13 cellular contexts compared by ENCODE assay signal in genomic region chr17:75129576-75129975, GRCh38. TPM values are rescaled to one million over a fixed set of nuclear protein-coding genes. Genes with fewer than 3 reads are reported as not detected.
DNase-seq lines count a peak whose midpoint lies in the region; ATAC-seq, FAIRE-seq and TF ChIP-seq lines count a peak whose summit lies in the region.
"Had no signal": no experiment of that assay in that cellular context is flagged by ENCODE, and none has a peak within 500 bp of the region (broad histone marks: within the 10 kb centered on the region; RNA-seq: fewer than 3 reads in every experiment).

No MANE protein-coding gene starts in this region.

- peaks cover 24% of the 10 kb centered on the region for H3K79me2 ChIP-seq in Karpas-422 (ENCODE audit: low read length)
- peaks cover 21% of the 10 kb centered on the region for H3K79me2 ChIP-seq in GM12878 (ENCODE audit: control insufficient read depth, insufficient read depth, low read length)
- H3K79me2 ChIP-seq in osteoblast (ENCODE audit: insufficient read depth, low read length): peaks cover 4% of the 10 kb centered on the region

- H3K4me1 Mint-ChIP-seq in activated CD4-positive, alpha-beta T cell treated with anti-CD3 and anti-CD28 coated beads, Interleukin-2, amount 10 ng/mL, durations not matched to agents 24 days and 14 days: peaks cover 32% of the 10 kb centered on the region

- TF ChIP-seq RAD21 in GM12878 (IDR thresholded peaks at IDR 0.05; ENCODE audit: insufficient read depth, low read depth, low read length): no peak

- H4K20me1 ChIP-seq in Karpas-422 (ENCODE audit: insufficient read depth, low read depth, low read length): peaks cover 11% of the 10 kb centered on the region; the same call in 1 of the 2 replicates
- H4K20me1 ChIP-seq in GM12878 (ENCODE audit: control insufficient read depth, insufficient read depth): no peaks in the 10 kb centered on the region
- H4K20me1 ChIP-seq in osteoblast (ENCODE audit: insufficient read depth, low read length): peaks cover 4% of the 10 kb centered on the region

- H3K27me3 Mint-ChIP-seq in activated CD4-positive, alpha-beta T cell treated with anti-CD3 and anti-CD28 coated beads, Interleukin-2, amount 10 ng/mL, durations not matched to agents 24 days and 14 days: no peaks in the 10 kb centered on the region

- CTCF ChIA-PET in GM12878 (lab: Yijun Ruan, JAX): interaction anchor here (1.0 to 9.3 kb wide), 10 partner anchors 15 to 168 kb away, joined by 3 to 167 read pairs (median 5); no protein-coding TSS in a partner anchor

- POLR2A ChIA-PET in GM12878 (lab: Charles Lee): interaction anchor here (1.0 to 6.2 kb wide), 4 partner anchors 14 to 56 kb away, joined by 3 to 53 read pairs (median 7); partner anchors contain the start of gene ARMC7

- H3K36me3 Mint-ChIP-seq in activated CD4-positive, alpha-beta T cell treated with anti-CD3 and anti-CD28 coated beads, Interleukin-2, amount 10 ng/mL, durations not matched to agents 24 days and 14 days (ENCODE audit: low read depth): peaks cover 19% of the 10 kb centered on the region

- H2AFZ ChIP-seq in Karpas-422 (ENCODE audit: low read length) (no peak overlapping the region), GM12878 (ENCODE audit: control insufficient read depth, low read depth, low read length) (no peak overlapping the region), osteoblast (ENCODE audit: low read length) (no peak overlapping the region)

- no peaks in the 10 kb centered on the region for H3K27me3 ChIP-seq in Karpas-422 (ENCODE audit: low read length)
- no peaks in the 10 kb centered on the region for H3K27me3 ChIP-seq in GM12878 (replicated peaks in 1 of 2; ENCODE audit: control insufficient read depth in 2 of 2, insufficient read depth in 2 of 2, low read length in 1 of 2)
- H3K27me3 ChIP-seq in osteoblast (ENCODE audit: insufficient read depth, low read length): no peaks in the 10 kb centered on the region
- H3K27me3 ChIP-seq: esophagus muscularis mucosa had no signal

- SMC1A ChIA-PET in GM12878 (lab: Charles Lee; ENCODE audit: uncharacterized antibody, unreplicated experiment): interaction anchor here (0.7 to 6.1 kb wide), 3 partner anchors 14 to 42 kb away, joined by 3 to 77 read pairs (median 3); no protein-coding TSS in a partner anchor

- in situ Hi-C loops in GM12878 (cut with MboI): no loop called here

- peaks cover 36% of the 10 kb centered on the region for H3K4me1 ChIP-seq in Karpas-422 (ENCODE audit: low read length)
- peaks cover 24% of the 10 kb centered on the region for H3K4me1 ChIP-seq in GM12878 (ENCODE audit: control insufficient read depth, insufficient read depth, low read length)
- H3K4me1 ChIP-seq in osteoblast (ENCODE audit: insufficient read depth, low read length): peaks cover 7% of the 10 kb centered on the region

- H3K9me3 ChIP-seq in Karpas-422 (ENCODE audit: low read length) (no peaks in the 10 kb centered on the region), GM12878 (replicated peaks; ENCODE audit: control insufficient read depth, insufficient read depth, low read length) (no peaks in the 10 kb centered on the region), osteoblast (ENCODE audit: low read depth, low read length) (no peaks in the 10 kb centered on the region)
- H3K9me3 ChIP-seq: esophagus muscularis mucosa had no signal

- WGBS in GM12878 (ENCODE audit: insufficient coverage, insufficient replicate concordance, low lambda C conversion rate, missing lambda C conversion rate): 94% methylated on average over 9 of the region's 9 CpGs

- BruUV-seq in GM12878 (replicated peaks; lab: Mats Ljungman, UMichigan): no TSS peak

- TF ChIP-seq POLR2A in GM12878 (IDR thresholded peaks at IDR 0.05; ENCODE audit: low read depth, low read length): peak; percentile 61; the same call in 1 of the 2 replicates

- H3K9me3 Mint-ChIP-seq in activated CD4-positive, alpha-beta T cell treated with anti-CD3 and anti-CD28 coated beads, Interleukin-2, amount 10 ng/mL, durations not matched to agents 24 days and 14 days: no peaks in the 10 kb centered on the region

- no peaks in the 10 kb centered on the region for H3K9me2 ChIP-seq in Karpas-422 (replicated peaks; ENCODE audit: insufficient read depth, low read length)

- peak overlapping the region; percentile 60 for H3K4me3 Mint-ChIP-seq in activated CD4-positive, alpha-beta T cell treated with anti-CD3 and anti-CD28 coated beads, Interleukin-2, amount 10 ng/mL, durations not matched to agents 24 days and 14 days

- no peak for TF ChIP-seq EP300 in GM12878 (IDR thresholded peaks at IDR 0.05; ENCODE audit: borderline replicate concordance in 1 of 2, control insufficient read depth in 1 of 2, low read depth in 2 of 2, low read length in 2 of 2)

- no peak overlapping the region for H3K4me3 ChIP-seq in Karpas-422 (ENCODE audit: low read length)
- no peak overlapping the region for H3K4me3 ChIP-seq in GM12878
- H3K4me3 ChIP-seq in osteoblast (ENCODE audit: insufficient read depth, low read length): no peak overlapping the region

- peak overlapping the region; percentile 92 for H3K4me2 ChIP-seq in Karpas-422 (ENCODE audit: low read depth, low read length, poor library complexity, severe bottlenecking)
- H3K4me2 ChIP-seq in GM12878 (ENCODE audit: control insufficient read depth, insufficient read depth): peak overlapping the region; percentile 94; the same call in 1 of the 2 replicates
- H3K4me2 ChIP-seq in osteoblast (ENCODE audit: insufficient read depth, low read length): no peak overlapping the region

- no peak for FAIRE-seq in GM12878 (lab: Jason Lieb, UNC)

- H3K36me3 ChIP-seq in Karpas-422 (ENCODE audit: insufficient read depth, low read length): peaks cover 7% of the 10 kb centered on the region
- H3K36me3 ChIP-seq in GM12878 (ENCODE audit: control insufficient read depth in 2 of 2, insufficient read depth in 2 of 2, low read length in 1 of 2): peaks cover 3 to 4% of the 10 kb centered on the region in 2 experiments; a peak in 3 of 4 replicates
- H3K36me3 ChIP-seq in osteoblast (ENCODE audit: insufficient read depth, low read length): peaks cover 12% of the 10 kb centered on the region

- intact Hi-C loops in activated CD4-positive, alpha-beta T cell treated with anti-CD3 and anti-CD28 coated beads, Interleukin-2, amount 10 ng/mL, durations not matched to agents 24 days and 14 days (cut with micrococcal nuclease): no loop called here
- intact Hi-C loops in GM12878 (cut with micrococcal nuclease; ENCODE audit: unreplicated experiment): loop anchor here (5.0 kb wide), 1 partner anchor 167 kb away; no protein-coding TSS in a partner anchor

- no peak for DNase-seq in activated CD4-positive, alpha-beta T cell treated with anti-CD3 and anti-CD28 coated beads, Interleukin-2, amount 10 ng/mL, durations not matched to agents 24 days and 14 days
- no peak for DNase-seq in activated CD4-positive, alpha-beta T cell treated with anti-CD3 and anti-CD28 coated beads for 1 hour
- no peak for DNase-seq in Karpas-422
- no peak for DNase-seq in GM12878 (ENCODE audit: low read depth, low spot score)
- peak; percentile 34 for DNase-seq in osteoblast (ENCODE audit: insufficient read length, low spot score, missing footprints)
- DNase-seq: amygdala, cortex of kidney, NCI-H1436, trophoblast cell had no signal

- H3K9ac ChIP-seq in Karpas-422 (ENCODE audit: low read length) (no peak overlapping the region), GM12878 (ENCODE audit: control insufficient read depth, insufficient read depth, low read length) (no peak overlapping the region)

- no peak overlapping the region for H3K27ac ChIP-seq in Karpas-422 (ENCODE audit: low read length)
- H3K27ac ChIP-seq in GM12878 (ENCODE audit: control insufficient read depth, insufficient read depth): no peak overlapping the region
- H3K27ac ChIP-seq in osteoblast (ENCODE audit: low read depth, low read length): no peak overlapping the region

- peak overlapping the region; percentile 62 for H3K27ac Mint-ChIP-seq in activated CD4-positive, alpha-beta T cell treated with anti-CD3 and anti-CD28 coated beads, Interleukin-2, amount 10 ng/mL, durations not matched to agents 24 days and 14 days

- TF ChIP-seq CTCF in GM12878 (IDR thresholded peaks at IDR 0.05 in 2 of 3, conservative IDR thresholded peaks at IDR 0.05 in 1 of 3; ENCODE audit: control insufficient read depth in 2 of 3, extremely low read depth in 1 of 3, insufficient read depth in 1 of 3, low read depth in 3 of 3, low read length in 3 of 3) (no peak), osteoblast (IDR thresholded peaks at IDR 0.05; ENCODE audit: extremely low read depth, low read depth, low read length) (no peak)

- RAD21 ChIA-PET in GM12878 (lab: Charles Lee; ENCODE audit: unreplicated experiment): interaction anchor here (0.6 to 4.7 kb wide), 3 partner anchors 9 to 168 kb away, joined by 3 to 70 read pairs (median 4); no protein-coding TSS in a partner anchor

- no peak for ATAC-seq in GM12878
- no peak for ATAC-seq in HG03354 (IDR thresholded peaks at IDR 0.05; ENCODE audit: poor library complexity, severe bottlenecking, unreplicated experiment)
- ATAC-seq in HG02642 (IDR thresholded peaks at IDR 0.05; ENCODE audit: poor library complexity, unreplicated experiment): no peak
- no peak for ATAC-seq in HG02571 (IDR thresholded peaks at IDR 0.05; ENCODE audit: unreplicated experiment)

RNA-seq across cellular contexts. Expression of gene NT5C, which starts 2.0 kb away (rescaled TPM):
- 76.5 and 84.7 TPM in 2 replicates for total RNA-seq in activated CD4-positive, alpha-beta T cell treated with anti-CD3 and anti-CD28 coated beads, Interleukin-2, amount 10 ng/mL, durations not matched to agents 24 days and 14 days
- total RNA-seq in Karpas-422 (2014; rRNA removed; shearing (Covaris generic); ENCODE audit: low replicate concordance): 43.6 and 174 TPM in 2 replicates
- total RNA-seq in GM12878 (2013; cell fraction: nucleolus; rRNA removed): 22.0 and 36.6 TPM in 2 replicates
- total RNA-seq in GM12878 (2014; rRNA removed) (115 and 144 TPM in 2 replicates), GM12878 (2014; rRNA removed; fragmentation: Illumina TruSeq; extraction: Trizol) (41.6 and 43.7 TPM in 2 replicates), GM12878 (2021) (86.3 and 88.5 TPM in 2 replicates), osteoblast (48.1 and 53.9 TPM in 2 replicates)
- 15.1 TPM for polyA plus RNA-seq in GM12878 (2011; ENCODE audit: low read depth)
- polyA plus RNA-seq in GM12878 (2011; rRNA removed) (17.4 and 40.2 TPM in 2 replicates), GM12878 (2014; fragmentation: Illumina TruSeq; extraction: Trizol) (10.4 and 24.2 TPM in 2 replicates), GM12878 (2014; fragmentation: Nextera tagmentation; extraction: Ambion mirVana) (1 to 10 TPM; 3.7 to 9.8 TPM), GM12878 (2014; rRNA removed) (158 and 188 TPM in 2 replicates), GM12878 (2016; fragmentation: Nextera tagmentation; extraction: Ambion mirVana) (100 to 1,000 TPM; 116 to 129 TPM)
- 45.1 and 76.6 TPM in 2 replicates for polyA plus RNA-seq in GM12878 (2011; cell fraction: cytosol; rRNA removed)
- polyA plus RNA-seq in GM12878 (2011; cell fraction: nucleus; rRNA removed): 82.6 and 87.6 TPM in 2 replicates
- 49.7 and 55.2 TPM in 2 replicates for polyA plus RNA-seq in GM12878 (2012)
- polyA minus RNA-seq in GM12878 (2011; rRNA and poly(A)+ RNA removed): 10.6 and 15.4 TPM in 2 replicates
- 7.4 and 11.4 TPM in 2 replicates for polyA minus RNA-seq in GM12878 (2011; cell fraction: cytosol; rRNA and poly(A)+ RNA removed)
- 20.4 and 32.2 TPM in 2 replicates for polyA minus RNA-seq in GM12878 (2011; cell fraction: nucleus; rRNA and poly(A)+ RNA removed)

RNA-seq across cellular contexts. Expression of gene ARMC7, which starts 19.8 kb away (rescaled TPM):
- total RNA-seq in activated CD4-positive, alpha-beta T cell treated with anti-CD3 and anti-CD28 coated beads, Interleukin-2, amount 10 ng/mL, durations not matched to agents 24 days and 14 days: 11.2 and 12.0 TPM in 2 replicates
- total RNA-seq in Karpas-422 (2014; rRNA removed; shearing (Covaris generic); ENCODE audit: low replicate concordance): 6.1 and 12.8 TPM in 2 replicates
- 11.3 and 11.4 TPM in 2 replicates for total RNA-seq in GM12878 (2013; cell fraction: nucleolus; rRNA removed)
- 5.6 and 6.1 TPM in 2 replicates for total RNA-seq in GM12878 (2014; rRNA removed)
- total RNA-seq in GM12878 (2014; rRNA removed; fragmentation: Illumina TruSeq; extraction: Trizol): 4.1 and 5.6 TPM in 2 replicates
- 11.6 and 11.7 TPM in 2 replicates for total RNA-seq in GM12878 (2021)
- 4.5 TPM for polyA plus RNA-seq in GM12878 (2011; ENCODE audit: low read depth)
- 2.4 and 5.2 TPM in 2 replicates for polyA plus RNA-seq in GM12878 (2011; rRNA removed)
- 9.5 and 11.2 TPM in 2 replicates for polyA plus RNA-seq in GM12878 (2011; cell fraction: cytosol; rRNA removed)
- 8.6 and 10.6 TPM in 2 replicates for polyA plus RNA-seq in GM12878 (2011; cell fraction: nucleus; rRNA removed)
- polyA plus RNA-seq in GM12878 (2012): 9.2 and 11.8 TPM in 2 replicates
- 2.9 and 6.5 TPM in 2 replicates for polyA plus RNA-seq in GM12878 (2014; fragmentation: Illumina TruSeq; extraction: Trizol)
- polyA plus RNA-seq in GM12878 (2014; fragmentation: Nextera tagmentation; extraction: Ambion mirVana): 1 to 10 TPM; 1.5 to 4.3 TPM
- polyA plus RNA-seq in GM12878 (2014; rRNA removed): 6.9 and 10.9 TPM in 2 replicates
- polyA plus RNA-seq in GM12878 (2016; fragmentation: Nextera tagmentation; extraction: Ambion mirVana): 10 to 100 TPM; 15.7 to 19.8 TPM
- 7.3 and 10.3 TPM in 2 replicates for polyA minus RNA-seq in GM12878 (2011; rRNA and poly(A)+ RNA removed)
- 3.5 and 6.9 TPM in 2 replicates for polyA minus RNA-seq in GM12878 (2011; cell fraction: cytosol; rRNA and poly(A)+ RNA removed)
- polyA minus RNA-seq in GM12878 (2011; cell fraction: nucleus; rRNA and poly(A)+ RNA removed): 5.9 and 11.0 TPM in 2 replicates
- total RNA-seq in osteoblast: 3.2 and 3.3 TPM in 2 replicates

RNA-seq across cellular contexts. Expression of gene JPT1, which starts 24.7 kb away (rescaled TPM):
- total RNA-seq in activated CD4-positive, alpha-beta T cell treated with anti-CD3 and anti-CD28 coated beads, Interleukin-2, amount 10 ng/mL, durations not matched to agents 24 days and 14 days: 271 and 292 TPM in 2 replicates
- total RNA-seq in Karpas-422 (2014; rRNA removed; shearing (Covaris generic); ENCODE audit: low replicate concordance): 98.2 and 159 TPM in 2 replicates
- total RNA-seq in GM12878 (2013; cell fraction: nucleolus; rRNA removed): 43.4 and 56.9 TPM in 2 replicates
- total RNA-seq in GM12878 (2014; rRNA removed) (150 and 158 TPM in 2 replicates), GM12878 (2014; rRNA removed; fragmentation: Illumina TruSeq; extraction: Trizol) (324 and 357 TPM in 2 replicates), GM12878 (2021) (316 and 327 TPM in 2 replicates), osteoblast (55.7 and 60.8 TPM in 2 replicates)
- polyA plus RNA-seq in GM12878 (2011; ENCODE audit: low read depth): 208 TPM
- polyA plus RNA-seq in GM12878 (2011; rRNA removed) (79.7 and 112 TPM in 2 replicates), GM12878 (2014; fragmentation: Illumina TruSeq; extraction: Trizol) (101 and 318 TPM in 2 replicates), GM12878 (2014; fragmentation: Nextera tagmentation; extraction: Ambion mirVana) (100 to 1,000 TPM in 1 of 2 experiments, 10 to 100 TPM in 1; 95.9 to 140 TPM), GM12878 (2014; rRNA removed) (339 and 341 TPM in 2 replicates), GM12878 (2016; fragmentation: Nextera tagmentation; extraction: Ambion mirVana) (100 to 1,000 TPM; 648 to 651 TPM)
- 288 and 290 TPM in 2 replicates for polyA plus RNA-seq in GM12878 (2011; cell fraction: cytosol; rRNA removed)
- polyA plus RNA-seq in GM12878 (2011; cell fraction: nucleus; rRNA removed): 199 and 203 TPM in 2 replicates
- polyA plus RNA-seq in GM12878 (2012): 277 and 284 TPM in 2 replicates
- polyA minus RNA-seq in GM12878 (2011; rRNA and poly(A)+ RNA removed): 39.5 and 98.5 TPM in 2 replicates
- 111 and 140 TPM in 2 replicates for polyA minus RNA-seq in GM12878 (2011; cell fraction: cytosol; rRNA and poly(A)+ RNA removed)
- polyA minus RNA-seq in GM12878 (2011; cell fraction: nucleus; rRNA and poly(A)+ RNA removed): 46.9 and 65.1 TPM in 2 replicates

RNA-seq across cellular contexts. Expression of gene SLC16A5, which starts 41.8 kb away (rescaled TPM):
- total RNA-seq in activated CD4-positive, alpha-beta T cell treated with anti-CD3 and anti-CD28 coated beads, Interleukin-2, amount 10 ng/mL, durations not matched to agents 24 days and 14 days: 6.8 and 7.2 TPM in 2 replicates
- total RNA-seq in Karpas-422 (2014; rRNA removed; shearing (Covaris generic); ENCODE audit: low replicate concordance): not detected in 2 replicates
- total RNA-seq in GM12878 (2013; cell fraction: nucleolus; rRNA removed): 4.4 and 6.6 TPM in 2 replicates
- total RNA-seq in GM12878 (2014; rRNA removed) (0.76 and 1.2 TPM in 2 replicates), GM12878 (2014; rRNA removed; fragmentation: Illumina TruSeq; extraction: Trizol) (0.88 and 0.94 TPM in 2 replicates), GM12878 (2021) (3.1 and 3.4 TPM in 2 replicates), osteoblast (16.3 and 19.2 TPM in 2 replicates)
- polyA plus RNA-seq in GM12878 (2011; ENCODE audit: low read depth): 0.83 TPM
- polyA plus RNA-seq in GM12878 (2011; rRNA removed) (0.17 and 0.30 TPM in 2 replicates), GM12878 (2014; fragmentation: Illumina TruSeq; extraction: Trizol) (0.17 and 0.84 TPM in 2 replicates), GM12878 (2014; fragmentation: Nextera tagmentation; extraction: Ambion mirVana) (under 1 TPM; 0.03 to 0.16 TPM), GM12878 (2014; rRNA removed) (2.4 and 3.0 TPM in 2 replicates), GM12878 (2016; fragmentation: Nextera tagmentation; extraction: Ambion mirVana) (1 to 10 TPM in 1 of 2 experiments, under 1 TPM in 1; 0.98 to 1.0 TPM)
- 0.57 and 0.84 TPM in 2 replicates for polyA plus RNA-seq in GM12878 (2011; cell fraction: cytosol; rRNA removed)
- 2.8 and 2.9 TPM in 2 replicates for polyA plus RNA-seq in GM12878 (2011; cell fraction: nucleus; rRNA removed)
- 2.9 and 4.1 TPM in 2 replicates for polyA plus RNA-seq in GM12878 (2012)
- 0.22 and 0.41 TPM in 2 replicates for polyA minus RNA-seq in GM12878 (2011; rRNA and poly(A)+ RNA removed)
- polyA minus RNA-seq in GM12878 (2011; cell fraction: cytosol; rRNA and poly(A)+ RNA removed): 0.53 and 0.94 TPM in 2 replicates
- polyA minus RNA-seq in GM12878 (2011; cell fraction: nucleus; rRNA and poly(A)+ RNA removed): 0.73 and 0.96 TPM in 2 replicates

RNA-seq across cellular contexts. Expression of gene SUMO2, which starts 53.2 kb away (rescaled TPM):
- 658 and 659 TPM in 2 replicates for total RNA-seq in activated CD4-positive, alpha-beta T cell treated with anti-CD3 and anti-CD28 coated beads, Interleukin-2, amount 10 ng/mL, durations not matched to agents 24 days and 14 days
- 136 and 177 TPM in 2 replicates for total RNA-seq in Karpas-422 (2014; rRNA removed; shearing (Covaris generic); ENCODE audit: low replicate concordance)
- total RNA-seq in GM12878 (2013; cell fraction: nucleolus; rRNA removed): 19.8 and 21.3 TPM in 2 replicates
- 163 and 207 TPM in 2 replicates for total RNA-seq in GM12878 (2014; rRNA removed)
- total RNA-seq in GM12878 (2014; rRNA removed; fragmentation: Illumina TruSeq; extraction: Trizol): 312 and 322 TPM in 2 replicates
- total RNA-seq in GM12878 (2021): 506 and 514 TPM in 2 replicates
- polyA plus RNA-seq in GM12878 (2011; ENCODE audit: low read depth): 65.4 TPM
- polyA plus RNA-seq in GM12878 (2011; rRNA removed): 603 and 801 TPM in 2 replicates
- 90.6 and 121 TPM in 2 replicates for polyA plus RNA-seq in GM12878 (2011; cell fraction: cytosol; rRNA removed)
- polyA plus RNA-seq in GM12878 (2011; cell fraction: nucleus; rRNA removed): 80.5 and 124 TPM in 2 replicates
- polyA plus RNA-seq in GM12878 (2012): 224 and 225 TPM in 2 replicates
- polyA plus RNA-seq in GM12878 (2014; fragmentation: Illumina TruSeq; extraction: Trizol): 265 and 335 TPM in 2 replicates
- polyA plus RNA-seq in GM12878 (2014; fragmentation: Nextera tagmentation; extraction: Ambion mirVana): 100 to 1,000 TPM; 709 to 767 TPM
- 232 and 249 TPM in 2 replicates for polyA plus RNA-seq in GM12878 (2014; rRNA removed)
- polyA plus RNA-seq in GM12878 (2016; fragmentation: Nextera tagmentation; extraction: Ambion mirVana): 100 to 1,000 TPM; 755 to 803 TPM
- 63.9 and 102 TPM in 2 replicates for polyA minus RNA-seq in GM12878 (2011; rRNA and poly(A)+ RNA removed)
- 148 and 173 TPM in 2 replicates for polyA minus RNA-seq in GM12878 (2011; cell fraction: cytosol; rRNA and poly(A)+ RNA removed)
- polyA minus RNA-seq in GM12878 (2011; cell fraction: nucleus; rRNA and poly(A)+ RNA removed): 13.5 and 14.2 TPM in 2 replicates
- total RNA-seq in osteoblast: 92.6 and 96.4 TPM in 2 replicates
